22 cellular contexts compared by ENCODE assay signal in genomic region chr7:158411232-158411950, GRCh38.
"Had no signal": no experiment of that assay in that cellular context is flagged by ENCODE, and none has a peak within 500 bp of the region (broad histone marks: within the 10 kb centered on the region; RNA-seq: fewer than 3 reads in every experiment).

No MANE protein-coding gene starts in this region.

- H3K9me3 Mint-ChIP-seq: activated T-helper 2 cell treated with anti-CD3 and anti-CD28 coated beads, Interferon-gamma antibody, Interleukin-2, Interleukin-4, amounts not matched to agents 10 μg/mL and 5 μg/mL and 100 μg/mL, durations not matched to agents 14 hours and 24 hours and 36 hours; dendritic cell treated with granulocyte-macrophage colony-stimulating factor and Interleukin-4, amounts not matched to agents 40 ng/mL and 50 ng/mL, for 4 days; stimulated activated effector memory CD8-positive, alpha-beta T cell treated with anti-CD3 and anti-CD28 coated beads, Interleukin-12 subunit alpha, Interleukin-12 subunit beta, amount 100 ng/mL, for 72 hours had no signal

- H3K36me3 ChIP-seq: esophagus muscularis mucosa, left ventricle myocardium inferior, neutrophil, pancreas, stomach, tibial artery had no signal

- H3K27me3 ChIP-seq: neutrophil, pancreas had no signal

- H3K4me1 ChIP-seq: esophagus muscularis mucosa, left ventricle myocardium inferior, pancreas, tibial artery had no signal

- H3K9me3 ChIP-seq: esophagus muscularis mucosa, left ventricle myocardium inferior, neutrophil, pancreas, stomach, tibial artery had no signal

- H3K27ac Mint-ChIP-seq: activated CD8-positive, alpha-beta memory T cell treated with anti-CD3 and anti-CD28 coated beads, Interleukin-2, amount 10 ng/mL, durations not matched to agents 7 days and 5 days; activated CD8-positive, alpha-beta T cell treated with anti-CD3 and anti-CD28 coated beads, Interleukin-2, amount 10 ng/mL, durations not matched to agents 7 days and 5 days; activated naive CD8-positive, alpha-beta T cell; activated T-helper 2 cell treated with anti-CD3 and anti-CD28 coated beads, Interferon-gamma antibody, Interleukin-2, Interleukin-4, amounts not matched to agents 10 μg/mL and 5 μg/mL and 100 μg/mL, durations not matched to agents 14 hours and 24 hours and 36 hours; dendritic cell treated with granulocyte-macrophage colony-stimulating factor and Interleukin-4, amounts not matched to agents 40 ng/mL and 50 ng/mL, for 4 days; nephron; stimulated activated effector memory CD8-positive, alpha-beta T cell treated with anti-CD3 and anti-CD28 coated beads, Interleukin-12 subunit alpha, Interleukin-12 subunit beta, amount 100 ng/mL, for 72 hours; T-helper 17 cell; WTC11 had no signal

- H3K4me3 Mint-ChIP-seq: activated CD8-positive, alpha-beta memory T cell treated with anti-CD3 and anti-CD28 coated beads, Interleukin-2, amount 10 ng/mL, durations not matched to agents 7 days and 5 days; activated CD8-positive, alpha-beta T cell treated with anti-CD3 and anti-CD28 coated beads, Interleukin-2, amount 10 ng/mL, durations not matched to agents 7 days and 5 days; activated naive CD8-positive, alpha-beta T cell; dendritic cell treated with granulocyte-macrophage colony-stimulating factor and Interleukin-4, amounts not matched to agents 40 ng/mL and 50 ng/mL, for 4 days; nephron; stimulated activated effector memory CD8-positive, alpha-beta T cell treated with anti-CD3 and anti-CD28 coated beads, Interleukin-12 subunit alpha, Interleukin-12 subunit beta, amount 100 ng/mL, for 72 hours; T-helper 17 cell; WTC11 had no signal

- H3K36me3 Mint-ChIP-seq: activated CD8-positive, alpha-beta memory T cell treated with anti-CD3 and anti-CD28 coated beads, Interleukin-2, amount 10 ng/mL, durations not matched to agents 7 days and 5 days; activated naive CD8-positive, alpha-beta T cell; stimulated activated effector memory CD8-positive, alpha-beta T cell treated with anti-CD3 and anti-CD28 coated beads, Interleukin-12 subunit alpha, Interleukin-12 subunit beta, amount 100 ng/mL, for 72 hours; WTC11 had no signal

- DNase-seq: activated CD8-positive, alpha-beta memory T cell treated with anti-CD3 and anti-CD28 coated beads, Interleukin-2, amount 10 ng/mL, durations not matched to agents 7 days and 5 days; activated CD8-positive, alpha-beta T cell treated with anti-CD3 and anti-CD28 coated beads, Interleukin-2, amount 10 ng/mL, durations not matched to agents 7 days and 5 days; activated naive CD4-positive, alpha-beta T cell treated with Interleukin-2 at 50 U/mL for 16 hours; activated T-cell treated with anti-CD3 and anti-CD28 coated beads, Interleukin-2, amount 50 U/mL, for 48 hours; central memory CD4-positive, alpha-beta T cell; foreskin melanocyte; left ventricle myocardium inferior; pancreas; right cardiac atrium; stimulated activated CD4-positive, alpha-beta T cell treated with anti-CD3 and anti-CD28 coated beads, Interleukin-12 subunit alpha, Interleukin-12 subunit beta, amount 100 ng/mL, for 4 hours; stimulated activated CD4-positive, alpha-beta T cell treated with anti-CD3 and anti-CD28 coated beads, Interleukin-4, amount 100 ng/mL, for 24 hours; stomach; T-helper 17 cell had no signal

- H3K4me3 ChIP-seq: esophagus muscularis mucosa, left ventricle myocardium inferior, pancreas, stomach, tibial artery had no signal

- H3K27me3 Mint-ChIP-seq: activated CD8-positive, alpha-beta memory T cell treated with anti-CD3 and anti-CD28 coated beads, Interleukin-2, amount 10 ng/mL, durations not matched to agents 7 days and 5 days; dendritic cell treated with granulocyte-macrophage colony-stimulating factor and Interleukin-4, amounts not matched to agents 40 ng/mL and 50 ng/mL, for 4 days had no signal

- H3K4me1 Mint-ChIP-seq: activated CD8-positive, alpha-beta memory T cell treated with anti-CD3 and anti-CD28 coated beads, Interleukin-2, amount 10 ng/mL, durations not matched to agents 7 days and 5 days; nephron; stimulated activated effector memory CD8-positive, alpha-beta T cell treated with anti-CD3 and anti-CD28 coated beads, Interleukin-12 subunit alpha, Interleukin-12 subunit beta, amount 100 ng/mL, for 72 hours had no signal

- H3K27ac ChIP-seq: esophagus muscularis mucosa, left ventricle myocardium inferior, neutrophil, pancreas, stomach, tibial artery had no signal
